Comparison of ENCODE assay signal across 34 cellular contexts in genomic region chr11:83538286-83538685, GRCh38.
"Had no signal": no experiment of that assay in that cellular context is flagged by ENCODE, and none has a peak within 500 bp of the region (broad histone marks: within the 10 kb centered on the region; RNA-seq: fewer than 3 reads in every experiment).

No MANE protein-coding gene starts in this region.

- H3K36me3 Mint-ChIP-seq: activated CD4-positive, alpha-beta memory T cell treated with anti-CD3 and anti-CD28 coated beads for 36 hours; activated naive CD4-positive, alpha-beta T cell treated with anti-CD3 and anti-CD28 coated beads, Interleukin-2, amount 10 ng/mL, durations not matched to agents 7 days and 5 days; activated naive CD4-positive, alpha-beta T cell treated with anti-CD3 and anti-CD28 coated beads, Interleukin-2, amount 50 U/mL, for 24 hours; activated naive CD8-positive, alpha-beta T cell; activated naive CD8-positive, alpha-beta T cell treated with anti-CD3 and anti-CD28 coated beads, Interleukin-2, amount 10 ng/mL, durations not matched to agents 7 days and 5 days; brain; T-cell had no signal

- H3K9me3 ChIP-seq: ascending aorta, breast epithelium had no signal

- H3K4me3 ChIP-seq: ascending aorta, breast epithelium had no signal

- DNase-seq: activated B cell treated with CpG ODN at 0.5 μM for 24 hours; activated CD4-positive, alpha-beta memory T cell treated with anti-CD3 and anti-CD28 coated beads for 36 hours; activated CD4-positive, alpha-beta T cell treated with anti-CD3 and anti-CD28 coated beads for 4 hours; activated CD4-positive, alpha-beta T cell treated with anti-CD3 and anti-CD28 coated beads, Interleukin-2, amount 10 ng/mL, durations not matched to agents 24 days and 14 days; activated CD4-positive, alpha-beta T cell treated with anti-CD3 and anti-CD28 coated beads, Interleukin-2, amount 50 U/mL, for 1 hour; activated CD4-positive, alpha-beta T cell treated with anti-CD3 and anti-CD28 coated beads, Interleukin-2, amount 50 U/mL, for 4 hours; activated CD4-positive, CD25-positive, alpha-beta regulatory T cell treated with anti-CD3 and anti-CD28 coated beads, Interleukin-2, amount 50 U/mL, for 72 hours; activated CD8-positive, alpha-beta memory T cell treated with anti-CD3 and anti-CD28 coated beads, Interleukin-2, amount 50 U/mL, for 4 hours; activated CD8-positive, alpha-beta T cell treated with anti-CD3 and anti-CD28 coated beads for 36 hours; activated effector memory CD4-positive, alpha-beta T cell treated with Interleukin-2 at 50 U/mL for 16 hours; activated gamma-delta T cell; activated naive CD4-positive, alpha-beta T cell treated with anti-CD3 and anti-CD28 coated beads, Interleukin-2, amount 10 ng/mL, durations not matched to agents 7 days and 5 days; activated naive CD4-positive, alpha-beta T cell treated with Interleukin-2 at 50 U/mL for 16 hours; activated naive CD8-positive, alpha-beta T cell treated with anti-CD3 and anti-CD28 coated beads, Interleukin-2, amount 10 ng/mL, durations not matched to agents 7 days and 5 days; activated naive CD8-positive, alpha-beta T cell treated with anti-CD3 and anti-CD28 coated beads, Interleukin-2, amount 50 U/mL, for 24 hours; activated T-cell treated with anti-CD3 and anti-CD28 coated beads for 4 hours; activated T-cell treated with anti-CD3 and anti-CD28 coated beads, Interleukin-2, amount 50 U/mL, for 1 hour; activated T-cell treated with anti-CD3 and anti-CD28 coated beads, Interleukin-2, amount 50 U/mL, for 4 hours; activated T-cell treated with anti-CD3 and anti-CD28 coated beads, Interleukin-2, amount 50 U/mL, for 72 hours; amygdala; anterior cingulate cortex; central memory CD4-positive, alpha-beta T cell; T-cell; T-helper 17 cell; T-helper 9 cell had no signal

- H3K9me3 Mint-ChIP-seq: activated B cell treated with CpG ODN at 0.5 μM for 24 hours; activated CD4-positive, alpha-beta memory T cell treated with anti-CD3 and anti-CD28 coated beads for 36 hours; activated CD4-positive, alpha-beta T cell treated with anti-CD3 and anti-CD28 coated beads, Interleukin-2, amount 10 ng/mL, durations not matched to agents 24 days and 14 days; activated CD8-positive, alpha-beta T cell treated with anti-CD3 and anti-CD28 coated beads for 36 hours; activated naive CD4-positive, alpha-beta T cell treated with anti-CD3 and anti-CD28 coated beads, Interleukin-2, amount 10 ng/mL, durations not matched to agents 7 days and 5 days; activated naive CD4-positive, alpha-beta T cell treated with anti-CD3 and anti-CD28 coated beads, Interleukin-2, amount 50 U/mL, for 24 hours; activated naive CD8-positive, alpha-beta T cell treated with anti-CD3 and anti-CD28 coated beads, Interleukin-2, amount 10 ng/mL, durations not matched to agents 7 days and 5 days; activated naive CD8-positive, alpha-beta T cell treated with anti-CD3 and anti-CD28 coated beads, Interleukin-2, amount 50 U/mL, for 24 hours; activated T-cell treated with anti-CD3 and anti-CD28 coated beads, Interleukin-2, amount 50 U/mL, for 4 hours; activated T-cell treated with anti-CD3 and anti-CD28 coated beads, Interleukin-2, amount 50 U/mL, for 72 hours; activated T-helper 1 cell treated with anti-CD3 and anti-CD28 coated beads, Interleukin-12 subunit alpha, Interleukin-12 subunit beta, Interleukin-2, Interleukin-4 antibody, amounts not matched to agents 30 ng/mL and 10 ng/mL and 1 ng/mL, durations not matched to agents 14 hours and 24 hours and 36 hours; activated T-helper 2 cell treated with anti-CD3 and anti-CD28 coated beads, Interferon-gamma antibody, Interleukin-2, Interleukin-4, amounts not matched to agents 10 μg/mL and 5 μg/mL and 100 μg/mL, durations not matched to agents 14 hours and 24 hours and 36 hours; brain; T-cell; T-helper 2 cell treated with Interferon-gamma antibody and Interleukin-4, amounts not matched to agents 5 μg/mL and 100 μg/mL, for 36 hours had no signal

- H3K4me3 Mint-ChIP-seq: activated B cell treated with CpG ODN at 0.5 μM for 24 hours; activated CD4-positive, alpha-beta memory T cell treated with anti-CD3 and anti-CD28 coated beads for 36 hours; activated CD4-positive, alpha-beta T cell treated with anti-CD3 and anti-CD28 coated beads, Interleukin-2, amount 10 ng/mL, durations not matched to agents 24 days and 14 days; activated CD8-positive, alpha-beta T cell treated with anti-CD3 and anti-CD28 coated beads for 36 hours; activated naive CD4-positive, alpha-beta T cell treated with anti-CD3 and anti-CD28 coated beads, Interleukin-2, amount 10 ng/mL, durations not matched to agents 7 days and 5 days; activated naive CD4-positive, alpha-beta T cell treated with anti-CD3 and anti-CD28 coated beads, Interleukin-2, amount 50 U/mL, for 24 hours; activated naive CD8-positive, alpha-beta T cell; activated naive CD8-positive, alpha-beta T cell treated with anti-CD3 and anti-CD28 coated beads, Interleukin-2, amount 10 ng/mL, durations not matched to agents 7 days and 5 days; activated naive CD8-positive, alpha-beta T cell treated with anti-CD3 and anti-CD28 coated beads, Interleukin-2, amount 50 U/mL, for 24 hours; activated T-cell treated with anti-CD3 and anti-CD28 coated beads, Interleukin-2, amount 50 U/mL, for 4 hours; activated T-cell treated with anti-CD3 and anti-CD28 coated beads, Interleukin-2, amount 50 U/mL, for 72 hours; activated T-helper 1 cell treated with anti-CD3 and anti-CD28 coated beads, Interleukin-12 subunit alpha, Interleukin-12 subunit beta, Interleukin-2, Interleukin-4 antibody, amounts not matched to agents 30 ng/mL and 10 ng/mL and 1 ng/mL, durations not matched to agents 14 hours and 24 hours and 36 hours; brain; T-cell; T-helper 17 cell; T-helper 2 cell treated with Interferon-gamma antibody and Interleukin-4, amounts not matched to agents 5 μg/mL and 100 μg/mL, for 36 hours had no signal

- H3K4me1 ChIP-seq: ascending aorta, breast epithelium had no signal

- ATAC-seq: activated CD8-positive, alpha-beta T cell treated with anti-CD3 and anti-CD28 coated beads for 36 hours; activated naive CD8-positive, alpha-beta T cell treated with anti-CD3 and anti-CD28 coated beads, Interleukin-2, amount 50 U/mL, for 24 hours; activated T-cell treated with anti-CD3 and anti-CD28 coated beads, Interleukin-2, amount 50 U/mL, for 4 hours; activated T-cell treated with anti-CD3 and anti-CD28 coated beads, Interleukin-2, amount 50 U/mL, for 72 hours; T-cell; T-helper 17 cell had no signal

- H3K27ac Mint-ChIP-seq: activated B cell treated with CpG ODN at 0.5 μM for 24 hours; activated CD4-positive, alpha-beta memory T cell treated with anti-CD3 and anti-CD28 coated beads for 36 hours; activated CD4-positive, alpha-beta T cell treated with anti-CD3 and anti-CD28 coated beads, Interleukin-2, amount 10 ng/mL, durations not matched to agents 24 days and 14 days; activated CD8-positive, alpha-beta T cell treated with anti-CD3 and anti-CD28 coated beads for 36 hours; activated naive CD4-positive, alpha-beta T cell treated with anti-CD3 and anti-CD28 coated beads, Interleukin-2, amount 10 ng/mL, durations not matched to agents 7 days and 5 days; activated naive CD4-positive, alpha-beta T cell treated with anti-CD3 and anti-CD28 coated beads, Interleukin-2, amount 50 U/mL, for 24 hours; activated naive CD8-positive, alpha-beta T cell; activated naive CD8-positive, alpha-beta T cell treated with anti-CD3 and anti-CD28 coated beads, Interleukin-2, amount 10 ng/mL, durations not matched to agents 7 days and 5 days; activated naive CD8-positive, alpha-beta T cell treated with anti-CD3 and anti-CD28 coated beads, Interleukin-2, amount 50 U/mL, for 24 hours; activated T-cell treated with anti-CD3 and anti-CD28 coated beads, Interleukin-2, amount 50 U/mL, for 72 hours; activated T-helper 1 cell treated with anti-CD3 and anti-CD28 coated beads, Interleukin-12 subunit alpha, Interleukin-12 subunit beta, Interleukin-2, Interleukin-4 antibody, amounts not matched to agents 30 ng/mL and 10 ng/mL and 1 ng/mL, durations not matched to agents 14 hours and 24 hours and 36 hours; activated T-helper 2 cell treated with anti-CD3 and anti-CD28 coated beads, Interferon-gamma antibody, Interleukin-2, Interleukin-4, amounts not matched to agents 10 μg/mL and 5 μg/mL and 100 μg/mL, durations not matched to agents 14 hours and 24 hours and 36 hours; brain; T-cell; T-helper 17 cell; T-helper 2 cell treated with Interferon-gamma antibody and Interleukin-4, amounts not matched to agents 5 μg/mL and 100 μg/mL, for 36 hours had no signal

- H3K27ac ChIP-seq: ascending aorta, breast epithelium, VCaP had no signal

- H3K27me3 ChIP-seq: ascending aorta, breast epithelium had no signal

- H3K4me1 Mint-ChIP-seq: activated B cell treated with CpG ODN at 0.5 μM for 24 hours; activated CD4-positive, alpha-beta T cell treated with anti-CD3 and anti-CD28 coated beads, Interleukin-2, amount 10 ng/mL, durations not matched to agents 24 days and 14 days; activated naive CD4-positive, alpha-beta T cell treated with anti-CD3 and anti-CD28 coated beads, Interleukin-2, amount 10 ng/mL, durations not matched to agents 7 days and 5 days; activated naive CD4-positive, alpha-beta T cell treated with anti-CD3 and anti-CD28 coated beads, Interleukin-2, amount 50 U/mL, for 24 hours; activated naive CD8-positive, alpha-beta T cell treated with anti-CD3 and anti-CD28 coated beads, Interleukin-2, amount 10 ng/mL, durations not matched to agents 7 days and 5 days; T-cell; T-helper 17 cell had no signal

- H3K27me3 Mint-ChIP-seq: activated CD4-positive, alpha-beta T cell treated with anti-CD3 and anti-CD28 coated beads, Interleukin-2, amount 10 ng/mL, durations not matched to agents 24 days and 14 days; activated naive CD4-positive, alpha-beta T cell treated with anti-CD3 and anti-CD28 coated beads, Interleukin-2, amount 10 ng/mL, durations not matched to agents 7 days and 5 days; activated naive CD8-positive, alpha-beta T cell treated with anti-CD3 and anti-CD28 coated beads, Interleukin-2, amount 10 ng/mL, durations not matched to agents 7 days and 5 days; activated naive CD8-positive, alpha-beta T cell treated with anti-CD3 and anti-CD28 coated beads, Interleukin-2, amount 50 U/mL, for 24 hours; T-helper 17 cell had no signal

- H3K36me3 ChIP-seq: ascending aorta, breast epithelium had no signal
